ENCODE assay signal across 8 cellular contexts in genomic region chr14:23306412-23307145, GRCh38. TPM values are rescaled to one million over a fixed set of nuclear protein-coding genes. Genes with fewer than 3 reads are reported as not detected.
DNase-seq lines count a peak whose midpoint lies in the region; ATAC-seq and TF ChIP-seq lines count a peak whose summit lies in the region.

BCL2L2 (plus strand) TSS chr14:23306833; CDS start chr14:23307768, 935 bp downstream.

- peaks cover 18% of the 10 kb centered on the region for H3K27me3 Mint-ChIP-seq in activated CD4-positive, alpha-beta T cell treated with anti-CD3 and anti-CD28 coated beads, Interleukin-2, amount 10 ng/mL, durations not matched to agents 7 days and 5 days
- no peaks in the 10 kb centered on the region for H3K27me3 Mint-ChIP-seq in IgD-negative memory B cell

- H3K36me3 ChIP-seq in OCI-LY7 (ENCODE audit: insufficient read depth, low read length): no peaks in the 10 kb centered on the region; the same call in 1 of the 2 replicates

- peaks cover 24% of the 10 kb centered on the region for H3K4me1 Mint-ChIP-seq in activated CD4-positive, alpha-beta T cell treated with anti-CD3 and anti-CD28 coated beads, Interleukin-2, amount 10 ng/mL, durations not matched to agents 7 days and 5 days
- peaks cover 16 to 25% (median 23%) of the 10 kb centered on the region in 3 donors for H3K4me1 Mint-ChIP-seq in IgD-negative memory B cell

- ATAC-seq in HG03460 (IDR thresholded peaks at IDR 0.05; ENCODE audit: unreplicated experiment): no peak

- peak within 1 kb of the TSS; percentile 79 for H2AFZ ChIP-seq in OCI-LY7 (ENCODE audit: low read length)

- H3K9me3 ChIP-seq in OCI-LY7 (ENCODE audit: low read length): no peaks in the 10 kb centered on the region

- peak within 1 kb of the TSS; percentile 40 for H3K4me3 Mint-ChIP-seq in activated CD4-positive, alpha-beta T cell treated with anti-CD3 and anti-CD28 coated beads, Interleukin-2, amount 10 ng/mL, durations not matched to agents 7 days and 5 days
- peak within 1 kb of the TSS; percentile 78 to 94 (median 91) for H3K4me3 Mint-ChIP-seq in IgD-negative memory B cell

- H3K36me3 Mint-ChIP-seq in activated CD4-positive, alpha-beta T cell treated with anti-CD3 and anti-CD28 coated beads, Interleukin-2, amount 10 ng/mL, durations not matched to agents 7 days and 5 days (ENCODE audit: low read depth): no peaks in the 10 kb centered on the region
- peaks cover 2% of the 10 kb centered on the region for H3K36me3 Mint-ChIP-seq in IgD-negative memory B cell

- BruUV-seq in OCI-LY7 (replicated peaks; lab: Mats Ljungman, UMichigan): TSS peak; percentile 27

- H3K4me2 ChIP-seq in OCI-LY7 (ENCODE audit: low read length): peak within 1 kb of the TSS; percentile 81

- POLR2A ChIA-PET in activated CD4-positive, alpha-beta T cell treated with anti-CD3 and anti-CD28 coated beads, Interleukin-2, amount 10 ng/mL, durations not matched to agents 7 days and 5 days (lab: Charles Lee): interaction anchor here (0.7 to 1.4 kb wide), 2 partner anchors 14 to 15 kb away, joined by 3 to 5 read pairs; partner anchors contain the start of gene PABPN1
- POLR2A ChIA-PET in OCI-LY7 (lab: Charles Lee): interaction anchor here (0.6 to 9.4 kb wide), 4 partner anchors 14 to 447 kb away, joined by 5 to 122 read pairs (median 11); partner anchors contain the start of genes HOMEZ and PABPN1

- peak; percentile 16 for DNase-seq in activated CD4-positive, alpha-beta T cell treated with anti-CD3 and anti-CD28 coated beads, Interleukin-2, amount 10 ng/mL, durations not matched to agents 7 days and 5 days
- no peak for DNase-seq in activated CD4-positive, alpha-beta T cell treated with anti-CD3 and anti-CD28 coated beads for 4 hours
- DNase-seq in OCI-LY7 (ENCODE audit: low spot score) (peak; percentile 74), cerebellar cortex (ENCODE audit: low spot score) (peak; percentile 93), iris pigment epithelial cell (ENCODE audit: low read depth) (peak; percentile 91)

- peak within 1 kb of the TSS; percentile 77 for H3K4me3 ChIP-seq in OCI-LY7 (ENCODE audit: low read depth, low read length, poor library complexity, severe bottlenecking)
- peak within 1 kb of the TSS; percentile 43 to 69 (median 58) for H3K4me3 ChIP-seq in skin epidermis

- intact Hi-C loops in OCI-LY7 (cut with micrococcal nuclease; ENCODE audit: unreplicated experiment): loop anchor here (2.0 to 10.0 kb wide), 2 partner anchors 14 to 838 kb away; partner anchors contain the start of genes EMC9, PABPN1, PSME2 and RNF31

- H4K20me1 ChIP-seq in OCI-LY7 (ENCODE audit: insufficient read depth, low read length): no peaks in the 10 kb centered on the region

- H3K79me2 ChIP-seq in OCI-LY7 (ENCODE audit: insufficient read depth, low read depth, low read length): no peaks in the 10 kb centered on the region; the same call in 1 of the 2 replicates

- H3K27ac ChIP-seq in OCI-LY7 (ENCODE audit: low read depth, low read length, poor library complexity, severe bottlenecking) (peak within 1 kb of the TSS; percentile 37), skin epidermis (peak within 1 kb of the TSS; percentile 69 to 95 (median 89))

- no peaks in the 10 kb centered on the region for H3K9me3 Mint-ChIP-seq in activated CD4-positive, alpha-beta T cell treated with anti-CD3 and anti-CD28 coated beads, Interleukin-2, amount 10 ng/mL, durations not matched to agents 7 days and 5 days
- H3K9me3 Mint-ChIP-seq in IgD-negative memory B cell: no peaks in the 10 kb centered on the region

- H3K4me1 ChIP-seq in OCI-LY7 (ENCODE audit: insufficient read depth, low read length, poor library complexity, severe bottlenecking): peaks cover 32% of the 10 kb centered on the region

- TF ChIP-seq CTCF in OCI-LY7 (conservative IDR thresholded peaks at IDR 0.05; ENCODE audit: low read length): no peak

- no peaks in the 10 kb centered on the region for H3K9me2 ChIP-seq in OCI-LY7 (ENCODE audit: insufficient read depth, low read length)

- CTCF ChIA-PET in activated CD4-positive, alpha-beta T cell treated with anti-CD3 and anti-CD28 coated beads, Interleukin-2, amount 10 ng/mL, durations not matched to agents 7 days and 5 days (lab: Charles Lee): interaction anchor here (1.0 to 6.6 kb wide), 4 partner anchors 12 to 26 kb away, joined by 3 to 59 read pairs (median 4); partner anchors contain the start of genes HOMEZ and PABPN1
- CTCF ChIA-PET in OCI-LY7 (lab: Charles Lee; ENCODE audit: unreplicated experiment): interaction anchor here (0.6 to 1.5 kb wide), 3 partner anchors 14 to 214 kb away, joined by 3 to 5 read pairs (median 5); no protein-coding TSS in a partner anchor

- peak within 1 kb of the TSS; percentile 60 for H3K27ac Mint-ChIP-seq in activated CD4-positive, alpha-beta T cell treated with anti-CD3 and anti-CD28 coated beads, Interleukin-2, amount 10 ng/mL, durations not matched to agents 7 days and 5 days
- H3K27ac Mint-ChIP-seq in IgD-negative memory B cell: peak within 1 kb of the TSS; percentile 71 to 93 (median 87)

RNA-seq across cellular contexts. Expression of gene BCL2L2, which starts in this region (rescaled TPM):
- 1 to 10 TPM; 1.7 to 3.2 TPM for total RNA-seq in activated CD4-positive, alpha-beta T cell treated with anti-CD3 and anti-CD28 coated beads, Interleukin-2, amount 10 ng/mL, durations not matched to agents 7 days and 5 days
- polyA plus RNA-seq in IgD-negative memory B cell: 0.65 TPM
- total RNA-seq in OCI-LY7 (2014; rRNA removed; shearing (Covaris generic)): 7.2 and 8.6 TPM in 2 replicates
- 17.4 and 18.0 TPM in 2 replicates for total RNA-seq in OCI-LY7 (2022)

Comparison
In these comparisons a context has a peak if more than half of its experiments do, and no peak if none do; other contexts are left out.
1. DNase-seq: peak in activated CD4-positive, alpha-beta T cell treated with anti-CD3 and anti-CD28 coated beads, Interleukin-2, amount 10 ng/mL, durations not matched to agents 7 days and 5 days (single experiment), OCI-LY7 (single experiment), cerebellar cortex (single experiment) and iris pigment epithelial cell (single experiment); none in activated CD4-positive, alpha-beta T cell treated with anti-CD3 and anti-CD28 coated beads for 4 hours (0 of 2).